8 cellular contexts compared by ENCODE assay signal in the genomic region with DNA sequence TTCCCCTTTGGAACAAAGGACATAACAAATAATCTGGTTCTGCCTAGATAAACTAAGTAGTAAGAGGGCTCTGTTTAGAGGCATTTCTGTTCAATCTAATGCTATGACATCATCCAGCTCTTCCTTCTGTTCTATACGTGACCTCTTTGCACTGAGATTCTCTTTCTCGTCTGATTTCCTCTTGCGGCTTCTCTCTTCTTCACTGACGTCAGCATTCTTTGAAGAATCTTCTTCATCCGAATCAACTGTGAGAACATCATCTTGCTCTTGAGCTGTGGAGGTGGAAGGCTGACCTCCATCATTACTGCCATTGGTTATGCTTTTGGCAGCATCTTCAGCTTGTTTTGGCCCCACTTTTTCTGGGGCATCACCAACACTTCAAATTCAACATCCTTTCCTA.
DNase-seq lines count a peak whose midpoint lies in the region; ATAC-seq lines count a peak whose summit lies in the region.
"Had no signal": no experiment of that assay in that cellular context is flagged by ENCODE, and none has a peak within 500 bp of the region (broad histone marks: within the 10 kb centered on the region; RNA-seq: fewer than 3 reads in every experiment).

No MANE protein-coding gene starts in this region.

- ATAC-seq in GM18519 (IDR thresholded peaks at IDR 0.05; ENCODE audit: low FRiP score, unreplicated experiment), result peak; percentile 62
- peak; percentile 47 for ATAC-seq in GM21528 (IDR thresholded peaks at IDR 0.05; ENCODE audit: low FRiP score, unreplicated experiment)
- ATAC-seq in HG03521 (IDR thresholded peaks at IDR 0.05; ENCODE audit: unreplicated experiment), result peak; percentile 62
- peak; percentile 78 for ATAC-seq in central memory CD8-positive, alpha-beta T cell (replicated peaks; ENCODE audit: extremely low read depth, poor library complexity, severe bottlenecking)

- H3K36me3 Mint-ChIP-seq in central memory CD8-positive, alpha-beta T cell (ENCODE audit: insufficient read depth), result no peaks in the 10 kb centered on the region

- peaks cover 17% of the 10 kb centered on the region for H3K4me1 Mint-ChIP-seq in central memory CD8-positive, alpha-beta T cell

- H3K9me3 Mint-ChIP-seq in central memory CD8-positive, alpha-beta T cell, result no peaks in the 10 kb centered on the region

- H3K27me3 Mint-ChIP-seq in central memory CD8-positive, alpha-beta T cell, result no peaks in the 10 kb centered on the region

- H3K27ac Mint-ChIP-seq in central memory CD8-positive, alpha-beta T cell (ENCODE audit: low read depth), result no peak overlapping the region

- no peak overlapping the region for H3K4me3 Mint-ChIP-seq in central memory CD8-positive, alpha-beta T cell

- DNase-seq in central memory CD8-positive, alpha-beta T cell (ENCODE audit: low spot score in 2 of 2), result peak in 1 of 2 donors; percentile 15
- no peak for DNase-seq in HuH-7.5 (ENCODE audit: low spot score)
- DNase-seq in iPS-NIHi11 (ENCODE audit: low spot score), result no peak
- no peak for DNase-seq in NCI-H2227 treated with DMSO at 0.1 percent for 48 hours (lab: John Stamatoyannopoulos, UW)
- DNase-seq: nucleus accumbens had no signal
